ENCODE assay signal across 8 cellular contexts in genomic region chr3:112303811-112304325, GRCh38. TPM values are rescaled to one million over a fixed set of nuclear protein-coding genes. Genes with fewer than 3 reads are reported as not detected.
DNase-seq lines count a peak whose midpoint lies in the region; TF ChIP-seq lines count a peak whose summit lies in the region.

No MANE protein-coding gene starts in this region.

- H3K4me1 Mint-ChIP-seq in endothelial cell (ENCODE audit: unreplicated experiment), result peaks cover 2% of the 10 kb centered on the region

- peak overlapping the region; percentile 52 for H3K4me2 ChIP-seq in Karpas-422 (ENCODE audit: low read depth, low read length, poor library complexity, severe bottlenecking)

- no peaks in the 10 kb centered on the region for H3K9me3 ChIP-seq in Karpas-422 (ENCODE audit: low read length)

- H3K79me2 ChIP-seq in Karpas-422 (ENCODE audit: low read length), result no peaks in the 10 kb centered on the region

- no peak overlapping the region for H3K27ac Mint-ChIP-seq in endothelial cell (ENCODE audit: unreplicated experiment)

- H3K27ac ChIP-seq in Karpas-422 (ENCODE audit: low read length), result no peak overlapping the region

- H3K4me3 Mint-ChIP-seq in endothelial cell (ENCODE audit: unreplicated experiment), result no peak overlapping the region

- peak; percentile 10 for DNase-seq in SIG-M5 treated with dmso at 0.1 percent for 504 hours (lab: John Stamatoyannopoulos, UW; ENCODE audit: unreplicated experiment)
- DNase-seq in SIG-M5 (lab: John Stamatoyannopoulos, UW), result no peak
- peak; percentile 76 for DNase-seq in Karpas-422
- peak; percentile 10 for DNase-seq in endothelial cell (ENCODE audit: low spot score)
- DNase-seq in myocyte (ENCODE audit: low read depth), result peak; percentile 56
- no peak for DNase-seq in NCI-H226
- no peak for DNase-seq in stimulated activated CD8-positive, alpha-beta memory T cell treated with anti-CD3 and anti-CD28 coated beads, Interleukin-4, amount 100 ng/mL, for 48 hours
- DNase-seq in LoVo (ENCODE audit: low spot score), result no peak

- no peaks in the 10 kb centered on the region for H4K20me1 ChIP-seq in Karpas-422 (ENCODE audit: insufficient read depth, low read depth, low read length)

- H3K27me3 Mint-ChIP-seq in endothelial cell (ENCODE audit: unreplicated experiment), result no peaks in the 10 kb centered on the region

- H2AFZ ChIP-seq in Karpas-422 (ENCODE audit: low read length), result peak overlapping the region; percentile 90

- H3K36me3 ChIP-seq in Karpas-422 (ENCODE audit: insufficient read depth, low read length), result no peaks in the 10 kb centered on the region

- H3K4me3 ChIP-seq in Karpas-422 (ENCODE audit: low read length), result peak overlapping the region; percentile 32; the same call in 1 of the 2 replicates

- H3K9ac ChIP-seq in Karpas-422 (ENCODE audit: low read length), result peak overlapping the region; percentile 53

- no peak for TF ChIP-seq CTCF in endothelial cell (IDR thresholded peaks at IDR 0.05; ENCODE audit: unreplicated experiment)

- H3K9me3 Mint-ChIP-seq in endothelial cell (ENCODE audit: unreplicated experiment), result no peaks in the 10 kb centered on the region

- H3K27me3 ChIP-seq in Karpas-422 (ENCODE audit: low read length), result no peaks in the 10 kb centered on the region

- no peaks in the 10 kb centered on the region for H3K9me2 ChIP-seq in Karpas-422 (replicated peaks; ENCODE audit: insufficient read depth, low read length)

- peaks cover 14% of the 10 kb centered on the region for H3K4me1 ChIP-seq in Karpas-422 (ENCODE audit: low read length)

- no peaks in the 10 kb centered on the region for H3K36me3 Mint-ChIP-seq in endothelial cell (ENCODE audit: low read depth, unreplicated experiment)

RNA-seq across cellular contexts. Expression of gene SLC9C1, which starts 9.9 kb away (rescaled TPM):
- 1.1 TPM in 1 of 2 replicates, not detected in the other for total RNA-seq in Karpas-422 (2014; rRNA removed; shearing (Covaris generic); ENCODE audit: low replicate concordance)
- total RNA-seq in endothelial cell (ENCODE audit: unreplicated experiment) (0.13 TPM), myocyte (not detected in 2 replicates)
- polyA plus RNA-seq in myocyte (2012), result not detected

RNA-seq across cellular contexts. Expression of gene CD200, which starts 29.1 kb away (rescaled TPM):
- total RNA-seq in Karpas-422 (2014; rRNA removed; shearing (Covaris generic); ENCODE audit: low replicate concordance), result not detected in 2 replicates
- 30.9 TPM for total RNA-seq in endothelial cell (ENCODE audit: unreplicated experiment)
- 0.10 and 0.13 TPM in 2 replicates for total RNA-seq in myocyte
- 0.06 TPM for polyA plus RNA-seq in myocyte (2012)

Comparison
In these comparisons a context has a peak if more than half of its experiments do, and no peak if none do; other contexts are left out.
1. DNase-seq: peak in SIG-M5 treated with dmso at 0.1 percent for 504 hours (single experiment), Karpas-422 (single experiment), endothelial cell (single experiment) and myocyte (single experiment); none in SIG-M5 (single experiment), NCI-H226 (single experiment), stimulated activated CD8-positive, alpha-beta memory T cell treated with anti-CD3 and anti-CD28 coated beads, Interleukin-4, amount 100 ng/mL, for 48 hours (single experiment) and LoVo (single experiment).
2. RNA of gene CD200, which starts 29.1 kb away (total RNA-seq): 30.9 TPM in endothelial cell (single experiment); 0.10 to 0.13 TPM in myocyte and not detected in Karpas-422; every median in the first group is over 10 times any median in the second.